In genomic region chr6:162726997-162727346, GRCh38 we compare ENCODE assay signal across 8 cellular contexts. TPM values are rescaled to one million over a fixed set of nuclear protein-coding genes. Genes with fewer than 3 reads are reported as not detected.
DNase-seq lines count a peak whose midpoint lies in the region; ATAC-seq, FAIRE-seq and TF ChIP-seq lines count a peak whose summit lies in the region.

No MANE protein-coding gene starts in this region.

- TF ChIP-seq POLR2A in tibial nerve (IDR thresholded peaks at IDR 0.05) (no peak), erythroblast (IDR thresholded peaks at IDR 0.05; ENCODE audit: low read length) (no peak)

- H2AFZ ChIP-seq in Karpas-422 (ENCODE audit: low read length) = no peak overlapping the region

- no peaks in the 10 kb centered on the region for H3K9me2 ChIP-seq in Karpas-422 (replicated peaks; ENCODE audit: insufficient read depth, low read length)

- peak overlapping the region; percentile 59; the same call in 1 of the 2 replicates for H3K9ac ChIP-seq in Karpas-422 (ENCODE audit: low read length)
- H3K9ac ChIP-seq in liver (ENCODE audit: low read depth in 1 of 2, low read length in 2 of 2) = peak overlapping the region in 1 of 2 donors; percentile 81

- peak; percentile 26 for ATAC-seq in Right ventricle myocardium superior (ENCODE audit: poor library complexity)

- H3K27me3 ChIP-seq in Karpas-422 (ENCODE audit: low read length) = no peaks in the 10 kb centered on the region
- no peaks in the 10 kb centered on the region for H3K27me3 ChIP-seq in bronchial epithelial cell (ENCODE audit: control insufficient read depth, insufficient read depth, low read length)
- no peaks in the 10 kb centered on the region for H3K27me3 ChIP-seq in liver (ENCODE audit: control insufficient read depth in 4 of 4, insufficient read depth in 4 of 4, low read length in 3 of 4)
- no peaks in the 10 kb centered on the region for H3K27me3 ChIP-seq in tibial nerve

- FAIRE-seq in bronchial epithelial cell (lab: Jason Lieb, UNC) = no peak

- H3K4me2 ChIP-seq in Karpas-422 (ENCODE audit: low read depth, low read length, poor library complexity, severe bottlenecking) = peak overlapping the region; percentile 58

- H3K4me1 ChIP-seq in Karpas-422 (ENCODE audit: low read length) (no peaks in the 10 kb centered on the region), liver (ENCODE audit: control insufficient read depth in 4 of 4, insufficient read depth in 4 of 4, low read length in 3 of 4) (peaks cover 0 to 21% (median 11%) of the 10 kb centered on the region in 4 donors), tibial nerve (peaks cover 0 to 15% (median 0%) of the 10 kb centered on the region in 4 donors)

- intact Hi-C loops in Right ventricle myocardium superior (cut with DNase I) = loop anchor here (10.0 kb wide), 3 partner anchors 52 to 542 kb away; no protein-coding TSS in a partner anchor
- intact Hi-C loops in cardiac septum (cut with DNase I) = loop anchor here (5.0 kb wide), 3 partner anchors 190 to 540 kb away; no protein-coding TSS in a partner anchor

- H4K20me1 ChIP-seq in Karpas-422 (ENCODE audit: insufficient read depth, low read depth, low read length) = no peaks in the 10 kb centered on the region

- TF ChIP-seq CTCF in bronchial epithelial cell (IDR thresholded peaks at IDR 0.05; ENCODE audit: insufficient read depth, low read length, severe bottlenecking) (no peak), liver (IDR thresholded peaks at IDR 0.05; ENCODE audit: low read depth, low read length, missing input control) (no peak), tibial nerve (IDR thresholded peaks at IDR 0.05) (no peak)

- 1% methylated on average over 14 of the region's 14 CpGs for WGBS in liver
- WGBS in tibial nerve, 2 donors = 1 to 3% methylated on average over 14 of the region's 14 CpGs

- H3K4me3 ChIP-seq in Karpas-422 (ENCODE audit: low read length) (peak overlapping the region; percentile 63; the same call in 1 of the 2 replicates), bronchial epithelial cell (ENCODE audit: low read depth, low read length) (peak overlapping the region; percentile 84), liver (ENCODE audit: low read depth in 1 of 3, low read length in 3 of 3) (peak overlapping the region in 2 of 3 donors; percentile 74 to 79), tibial nerve (peak overlapping the region; percentile 82 to 95 (median 83))

- H3K27ac ChIP-seq in Karpas-422 (ENCODE audit: low read length) (no peak overlapping the region), liver (ENCODE audit: low read depth in 1 of 2, low read length in 2 of 2) (peak overlapping the region; percentile 94 to 95), tibial nerve (peak overlapping the region; percentile 90 to 95 (median 91))

- DNase-seq in Right ventricle myocardium superior = no peak
- DNase-seq in cardiac septum (ENCODE audit: low spot score) = no peak
- DNase-seq in Karpas-422 = no peak
- DNase-seq in bronchial epithelial cell (ENCODE audit: low read depth) = peak; percentile 3
- DNase-seq in tibial nerve (ENCODE audit: low spot score in 2 of 2) = no peak
- DNase-seq in NCI-H524 treated with DMSO at 0.1 percent for 48 hours (lab: John Stamatoyannopoulos, UW) = no peak
- DNase-seq in erythroblast (lab: John Stamatoyannopoulos, UW) = no peak

- H3K9me3 ChIP-seq in Karpas-422 (ENCODE audit: low read length) (peaks cover 11% of the 10 kb centered on the region; the same call in 1 of the 2 replicates), liver (ENCODE audit: control insufficient read depth in 4 of 4, low read length in 3 of 4) (no peaks in the 10 kb centered on the region), tibial nerve (peaks cover 0 to 11% (median 0%) of the 10 kb centered on the region in 4 donors)

- no peak for TF ChIP-seq EP300 in tibial nerve (IDR thresholded peaks at IDR 0.05)

- TF ChIP-seq RAD21 in liver (IDR thresholded peaks at IDR 0.05) = no peak

- H3K36me3 ChIP-seq in Karpas-422 (ENCODE audit: insufficient read depth, low read length) = no peaks in the 10 kb centered on the region
- no peaks in the 10 kb centered on the region for H3K36me3 ChIP-seq in bronchial epithelial cell (ENCODE audit: control insufficient read depth, insufficient read depth, low read length)
- H3K36me3 ChIP-seq in liver (ENCODE audit: control insufficient read depth in 4 of 4, insufficient read depth in 3 of 4, low read depth in 1 of 4, low read length in 3 of 4) = no peaks in the 10 kb centered on the region
- no peaks in the 10 kb centered on the region for H3K36me3 ChIP-seq in tibial nerve

- H3K79me2 ChIP-seq in Karpas-422 (ENCODE audit: low read length) = no peaks in the 10 kb centered on the region

TF ChIP-seq in liver, 16 proteins besides CTCF, POLR2A, EP300 and RAD21:
- TF ChIP-seq YY1 (IDR thresholded peaks at IDR 0.05) (peak; percentile 50), EGR1 (IDR thresholded peaks at IDR 0.05; ENCODE audit: low read depth in 2 of 2) (no peak), MAX (IDR thresholded peaks at IDR 0.05) (no peak), TAF1 (conservative IDR thresholded peaks at IDR 0.05) (no peak), REST (IDR thresholded peaks at IDR 0.05) (no peak), RXRA (IDR thresholded peaks at IDR 0.05) (no peak), SP1 (IDR thresholded peaks at IDR 0.05) (no peak), JUND (IDR thresholded peaks at IDR 0.05) (no peak)

RNA-seq across cellular contexts. Expression of gene PRKN, which starts 0.6 kb away (rescaled TPM):
- total RNA-seq in Right ventricle myocardium superior = 20.6 TPM
- total RNA-seq in cardiac septum = 23.2 TPM
- total RNA-seq in Karpas-422 (2014; rRNA removed; shearing (Covaris generic); ENCODE audit: low replicate concordance) = not detected in 2 replicates
- 0.79 and 1.5 TPM in 2 replicates for total RNA-seq in bronchial epithelial cell
- total RNA-seq in liver = 1 to 10 TPM; 3.9 to 4.1 TPM
- polyA plus RNA-seq in liver = 1 to 10 TPM in 1 of 2 donors, under 1 TPM in 1; 0.47 to 2.6 TPM
- total RNA-seq in tibial nerve = 10 to 100 TPM in 1 of 4 donors, 1 to 10 TPM in 3; 5.5 to 17.9 (median 6.8) TPM

RNA-seq across cellular contexts. Expression of gene PACRG, which starts 0.8 kb away (rescaled TPM):
- total RNA-seq in Right ventricle myocardium superior (7.4 TPM), cardiac septum (14.1 TPM), bronchial epithelial cell (under 0.01 and 0.51 TPM in 2 replicates), liver (1 to 10 TPM in 1 of 2 donors, under 1 TPM in 1; 0.47 to 3.7 TPM), tibial nerve (10 to 100 TPM in 1 of 4 donors, 1 to 10 TPM in 3; 1.5 to 10.4 (median 2.1) TPM)
- total RNA-seq in Karpas-422 (2014; rRNA removed; shearing (Covaris generic); ENCODE audit: low replicate concordance) = not detected in 2 replicates
- polyA plus RNA-seq in liver = 1 to 10 TPM; 1.1 to 3.8 TPM
